Comparison of ENCODE assay signal across 28 cellular contexts in the genomic region with DNA sequence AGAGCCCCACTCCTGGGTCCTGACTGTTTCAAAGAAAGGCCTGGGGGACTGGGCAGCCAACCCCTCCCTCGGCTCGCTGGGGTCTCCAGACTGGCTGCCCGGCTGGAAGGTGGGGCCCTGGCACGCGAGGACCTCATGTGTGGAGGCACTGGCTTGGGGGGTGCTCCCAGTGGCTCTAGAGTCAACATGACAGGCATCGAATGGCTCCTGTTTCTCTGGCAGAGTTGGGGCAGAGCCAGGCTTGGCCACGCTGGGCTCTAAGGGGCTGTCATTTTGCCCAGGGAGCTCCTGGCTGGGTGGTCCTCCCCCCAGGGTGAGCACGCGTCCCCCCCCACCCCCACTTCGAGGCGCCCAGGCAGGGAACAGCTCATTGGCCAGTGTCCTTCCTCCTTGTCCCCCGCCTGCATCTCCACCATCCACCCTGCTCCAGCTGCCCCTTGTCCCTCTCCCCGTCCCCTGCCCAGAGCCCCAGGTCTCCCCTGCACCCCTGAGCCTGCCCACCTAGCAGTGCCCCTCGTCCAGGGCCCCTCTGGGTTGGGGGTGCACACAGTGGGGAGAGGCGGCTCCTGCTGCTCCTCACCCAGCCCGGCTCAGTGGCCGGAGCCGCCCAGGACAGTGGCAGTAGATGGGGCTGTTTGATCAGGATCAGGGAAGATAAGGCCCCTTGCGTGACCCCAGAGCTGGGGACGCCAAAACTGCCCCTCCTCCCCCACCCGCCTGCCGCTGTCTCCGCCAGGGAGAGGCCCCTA. TPM values are rescaled to one million over a fixed set of nuclear protein-coding genes. Genes with fewer than 3 reads are reported as not detected.
"Had no signal": no experiment of that assay in that cellular context is flagged by ENCODE, and none has a peak within 500 bp of the region (broad histone marks: within the 10 kb centered on the region; RNA-seq: fewer than 3 reads in every experiment).

No MANE protein-coding gene starts in this region.

- H3K27me3 ChIP-seq: right lobe of liver had no signal

- FAIRE-seq: islet of Langerhans, small intestine had no signal

- ATAC-seq: left colon; lower lobe of right lung; natural killer cell; right lobe of liver; stimulated activated naive CD8-positive, alpha-beta T cell treated with anti-CD3 and anti-CD28 coated beads, Interleukin-15, amount 100 ng/mL, for 72 hours had no signal

- H3K4me1 ChIP-seq: parathyroid adenoma had no signal

- H3K9ac ChIP-seq: parathyroid adenoma had no signal

- H3K4me3 ChIP-seq: coronary artery, lower lobe of right lung, suprapubic skin, transverse colon, vagina had no signal

- DNase-seq: activated CD4-positive, alpha-beta T cell treated with anti-CD3 and anti-CD28 coated beads for 1 hour; activated CD8-positive, alpha-beta memory T cell treated with anti-CD3 and anti-CD28 coated beads for 24 hours; activated CD8-positive, alpha-beta memory T cell treated with anti-CD3 and anti-CD28 coated beads, Interleukin-2, amount 50 U/mL, for 48 hours; activated effector memory CD4-positive, alpha-beta T cell treated with anti-CD3 and anti-CD28 coated beads, Interleukin-2, amount 50 U/mL, for 16 hours; activated naive CD4-positive, alpha-beta T cell treated with anti-CD3 and anti-CD28 coated beads, Interleukin-2, amount 50 U/mL, for 16 hours; activated T-cell treated with anti-CD3 and anti-CD28 coated beads, Interleukin-2, amount 50 U/mL, for 48 hours; aorta; brain microvascular endothelial cell; foreskin melanocyte; glutamatergic neuron; hippocampal formation; left colon; lower lobe of right lung; natural killer cell; small intestine; stimulated activated CD4-positive, alpha-beta T cell treated with anti-CD3 and anti-CD28 coated beads, Interleukin-4, amount 100 ng/mL, for 1 hour; stimulated activated naive CD8-positive, alpha-beta T cell treated with anti-CD3 and anti-CD28 coated beads, Interleukin-15, amount 100 ng/mL, for 72 hours; transverse colon had no signal

- H3K27ac ChIP-seq: brain microvascular endothelial cell, coronary artery, lower lobe of right lung, neutrophil, parathyroid adenoma, suprapubic skin, transverse colon, vagina had no signal

- H3K9me3 ChIP-seq: lower lobe of right lung, neutrophil, right lobe of liver, suprapubic skin, transverse colon, vagina had no signal

- H3K79me2 ChIP-seq: parathyroid adenoma had no signal

- H3K36me3 ChIP-seq: brain microvascular endothelial cell, lower lobe of right lung, neutrophil, suprapubic skin, transverse colon, vagina had no signal

- H2AFZ ChIP-seq: parathyroid adenoma had no signal

RNA-seq across cellular contexts. Expression of a gene that starts 2.7 kb away (rescaled TPM):
- total RNA-seq: epithelial cell of proximal tubule, fibroblast of lung, lower lobe of right lung, natural killer cell, vagina had no signal
- polyA plus RNA-seq: aorta, fibroblast of lung had no signal

RNA-seq across cellular contexts. Expression of a gene that starts 28.2 kb away (rescaled TPM):
- total RNA-seq: aorta, fibroblast of lung, left colon, lower lobe of right lung, mesenteric fat pad, natural killer cell, vagina had no signal
- polyA plus RNA-seq: fibroblast of lung had no signal
